ENCODE assay signal across 8 cellular contexts in the genomic region with DNA sequence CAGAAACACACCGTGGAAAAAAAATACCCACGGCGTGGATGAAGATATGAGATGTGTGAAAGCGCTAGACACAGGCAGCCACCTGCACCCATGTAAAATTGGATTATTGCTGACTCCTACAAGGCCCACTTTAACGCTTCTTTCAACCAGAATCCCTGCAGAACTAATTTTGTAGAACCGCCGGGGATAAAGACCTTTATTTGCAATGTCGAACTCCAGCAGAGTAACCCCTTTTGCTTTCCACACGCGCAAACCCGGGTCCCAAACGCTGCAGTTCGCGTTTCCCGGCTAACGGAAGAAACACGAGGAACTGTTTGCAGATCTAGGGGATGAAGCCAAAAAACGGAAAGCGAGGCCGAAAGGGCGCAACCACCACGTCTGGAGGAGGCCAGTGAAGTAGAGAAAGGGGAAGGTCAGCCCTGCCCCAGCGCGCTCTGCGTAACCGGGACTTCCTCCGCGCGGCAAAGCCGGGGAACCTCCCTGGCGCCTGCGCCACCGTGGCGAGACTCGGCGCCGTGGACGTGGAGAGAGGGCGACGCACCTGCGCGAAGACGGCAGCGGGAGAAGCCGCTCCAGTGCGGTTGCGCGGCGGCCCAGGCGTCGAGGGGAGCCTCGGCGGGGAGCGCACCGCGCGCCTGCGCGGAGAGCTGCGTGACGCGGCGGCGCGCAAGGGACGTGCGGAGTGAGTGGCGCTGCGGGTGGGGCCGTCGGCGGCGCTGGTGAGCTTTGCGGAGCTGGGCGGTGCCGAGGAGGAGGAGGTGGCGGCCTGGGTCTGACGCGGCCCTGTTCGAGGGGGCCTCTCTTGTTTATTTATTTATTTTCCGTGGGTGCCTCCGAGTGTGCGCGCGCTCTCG. TPM values are rescaled to one million over a fixed set of nuclear protein-coding genes. Genes with fewer than 3 reads are reported as not detected.
DNase-seq lines count a peak whose midpoint lies in the region; ATAC-seq and TF ChIP-seq lines count a peak whose summit lies in the region.

A gene (plus strand): TSS at position 729 of the 854 bp plus-strand sequence. CDS start 295 bp downstream, outside the sequence.

- ATAC-seq in GM21528 (IDR thresholded peaks at IDR 0.05; ENCODE audit: low FRiP score, unreplicated experiment) (peak; percentile 84), IMR-90 (ENCODE audit: low read depth) (peak; percentile 92)

- H2BK5ac ChIP-seq in IMR-90 (ENCODE audit: low read depth, low read length, poor library complexity, severe bottlenecking), result peak within 1 kb of the TSS; percentile 98

- no peaks in the 10 kb centered on the region for H3K27me3 ChIP-seq in IMR-90 (ENCODE audit: control insufficient read depth, insufficient read depth, low read length)

- peaks cover 52% of the 10 kb centered on the region for H3K79me2 ChIP-seq in OCI-LY7 (ENCODE audit: insufficient read depth, low read depth, low read length)

- peak; percentile 14; the same call in 1 of the 2 replicates for TF ChIP-seq RAD21 in IMR-90 (IDR thresholded peaks at IDR 0.05; ENCODE audit: low read length)

- peak within 1 kb of the TSS; percentile 54; the same call in 2 of the 3 replicates for H2BK15ac ChIP-seq in IMR-90 (ENCODE audit: low read depth, low read length)

- peaks cover under 1% of the 10 kb centered on the region; the same call in 1 of the 2 replicates for H3K9me1 ChIP-seq in IMR-90 (ENCODE audit: insufficient read depth, low read length)

- peaks cover 8% of the 10 kb centered on the region for H3K4me1 ChIP-seq in IMR-90 (ENCODE audit: control insufficient read depth, insufficient read depth, low read length)
- H3K4me1 ChIP-seq in OCI-LY7 (ENCODE audit: insufficient read depth, low read length, poor library complexity, severe bottlenecking), result peaks cover 30% of the 10 kb centered on the region

- H3K9me3 ChIP-seq in IMR-90 (ENCODE audit: control insufficient read depth, insufficient read depth, low read length), result no peaks in the 10 kb centered on the region
- no peaks in the 10 kb centered on the region for H3K9me3 ChIP-seq in OCI-LY7 (ENCODE audit: low read length)

- peak within 1 kb of the TSS; percentile 94 for H4K91ac ChIP-seq in IMR-90 (ENCODE audit: insufficient read depth, low read depth, low read length)

- peak within 1 kb of the TSS; percentile 93 for H3K4me2 ChIP-seq in IMR-90 (ENCODE audit: low read depth, low read length)
- peak within 1 kb of the TSS; percentile 94 for H3K4me2 ChIP-seq in OCI-LY7 (ENCODE audit: low read length)

- TF ChIP-seq CTCF in IMR-90 (conservative IDR thresholded peaks at IDR 0.05; ENCODE audit: low read depth, low read length) (peak; percentile 38), OCI-LY7 (conservative IDR thresholded peaks at IDR 0.05; ENCODE audit: low read length) (0 out of 2 replicates have a peak, but pooled peaks have one; percentile 37), epithelial cell of esophagus (IDR thresholded peaks at IDR 0.05; ENCODE audit: insufficient read depth, low read depth, low read length, missing control alignments) (peak; percentile 28)

- DNase-seq in DMS114 treated with DMSO at 0.1 percent for 48 hours (lab: John Stamatoyannopoulos, UW; ENCODE audit: unreplicated experiment), result peak; percentile 87
- DNase-seq in IMR-90, result peak; percentile 96
- peak; percentile 93 for DNase-seq in OCI-LY7 (ENCODE audit: low spot score)
- DNase-seq in activated T-cell treated with anti-CD3 and anti-CD28 coated beads for 24 hours (ENCODE audit: low read depth), result peak; percentile 94
- DNase-seq in epithelial cell of esophagus (ENCODE audit: low read depth), result peak; percentile 98
- peak; percentile 96 for DNase-seq in mucosa of gallbladder (ENCODE audit: low spot score)
- peak; percentile 83 to 88 for DNase-seq in stimulated activated CD8-positive, alpha-beta memory T cell treated with anti-CD3 and anti-CD28 coated beads, Interleukin-4, amount 100 ng/mL, for 4 hours (ENCODE audit: low read depth in 2 of 2, low spot score in 1 of 2)

- H2AK5ac ChIP-seq in IMR-90 (ENCODE audit: low read depth, low read length), result peak within 1 kb of the TSS; percentile 85

- H3K36me3 ChIP-seq in IMR-90 (ENCODE audit: control insufficient read depth, insufficient read depth, low read length), result peaks cover under 1% of the 10 kb centered on the region
- H3K36me3 ChIP-seq in OCI-LY7 (ENCODE audit: insufficient read depth, low read length), result peaks cover 17% of the 10 kb centered on the region

- peak within 1 kb of the TSS; percentile 100 for H3K9ac ChIP-seq in IMR-90 (ENCODE audit: low read depth, low read length)

- BruUV-seq in IMR-90 (replicated peaks; lab: Mats Ljungman, UMichigan), result no TSS peak
- no TSS peak for BruUV-seq in OCI-LY7 (replicated peaks; lab: Mats Ljungman, UMichigan)

- H4K20me1 ChIP-seq in IMR-90 (ENCODE audit: insufficient read depth, low read length), result peaks cover 22% of the 10 kb centered on the region
- peaks cover 20% of the 10 kb centered on the region for H4K20me1 ChIP-seq in OCI-LY7 (ENCODE audit: insufficient read depth, low read length)

- WGBS in IMR-90 (ENCODE audit: extremely low coverage in 2 of 2, insufficient read length in 1 of 2), 2 experiments, result 2% methylated on average over 40 of the region's 86 CpGs; no CpG with 5 or more reads in 1 of the 2 experiments

- peak within 1 kb of the TSS; percentile 98 for H3K18ac ChIP-seq in IMR-90 (ENCODE audit: low read depth, low read length)

- peaks cover 0 to 24% of the 10 kb centered on the region in 2 experiments; a peak in 2 of 4 replicates for H3K79me1 ChIP-seq in IMR-90 (ENCODE audit: low read depth in 1 of 2, low read length in 2 of 2)

- peak within 1 kb of the TSS; percentile 69 for H2BK120ac ChIP-seq in IMR-90 (ENCODE audit: low read depth, low read length)

- H3K27ac ChIP-seq in IMR-90 (ENCODE audit: insufficient read depth, low read length), result peak within 1 kb of the TSS; percentile 99
- peak within 1 kb of the TSS; percentile 86 for H3K27ac ChIP-seq in OCI-LY7 (ENCODE audit: low read depth, low read length, poor library complexity, severe bottlenecking)

- peak within 1 kb of the TSS; percentile 88 for H4K5ac ChIP-seq in IMR-90 (ENCODE audit: low read depth, low read length)

- peak within 1 kb of the TSS; percentile 92 for H3K56ac ChIP-seq in IMR-90 (ENCODE audit: extremely low read depth, insufficient read depth, low read length)

- peak within 1 kb of the TSS; percentile 93 for H3K4me3 ChIP-seq in IMR-90 (ENCODE audit: insufficient read depth, low read depth, low read length)
- peak within 1 kb of the TSS; percentile 91 for H3K4me3 ChIP-seq in OCI-LY7 (ENCODE audit: low read depth, low read length, poor library complexity, severe bottlenecking)
- peak within 1 kb of the TSS; percentile 89 for H3K4me3 ChIP-seq in epithelial cell of esophagus (ENCODE audit: low read length)

- H2AFZ ChIP-seq in IMR-90 (replicated peaks; ENCODE audit: low read length, poor library complexity) (peak within 1 kb of the TSS; percentile 95), OCI-LY7 (ENCODE audit: low read length) (peak within 1 kb of the TSS; percentile 72)

- dilution Hi-C loops in IMR-90 (cut with HindIII; ENCODE audit: low sequenced_read_pairs, unreplicated experiment), result no loop called here

- intact Hi-C loops in IMR-90 (cut with micrococcal nuclease), result loop anchor here (1.0 to 5.0 kb wide), 3 partner anchors 35 to 88 kb away; no protein-coding TSS in a partner anchor
- intact Hi-C loops in OCI-LY7 (cut with micrococcal nuclease; ENCODE audit: unreplicated experiment), result loop anchor here (5.0 to 10.0 kb wide), 3 partner anchors 146 to 857 kb away; a partner anchor contains a TSS

- peak within 1 kb of the TSS; percentile 98 for H3K4ac ChIP-seq in IMR-90 (ENCODE audit: low read depth, low read length)

- H2AK9ac ChIP-seq in IMR-90 (replicated peaks; ENCODE audit: low read depth, low read length, poor library complexity), result peak within 1 kb of the TSS; percentile 98

- in situ Hi-C loops in IMR-90 (cut with MboI; ENCODE audit: low sequenced_read_pairs), result loop anchor here (5.0 kb wide), 1 partner anchor 164 kb away; no protein-coding TSS in a partner anchor

- TF ChIP-seq POLR2A in IMR-90 (IDR thresholded peaks at IDR 0.05; ENCODE audit: low read depth, low read length), result peak; percentile 72; the same call in 1 of the 2 replicates

- H3K23ac ChIP-seq in IMR-90 (ENCODE audit: low read depth, low read length), result peak within 1 kb of the TSS; percentile 96

- CTCF ChIA-PET in IMR-90 (lab: Yijun Ruan, JAX) (interaction anchor here (1.0 to 1.4 kb wide), 5 partner anchors 56 to 184 kb away, joined by 3 to 5 read pairs (median 3); no protein-coding TSS in a partner anchor), OCI-LY7 (lab: Charles Lee; ENCODE audit: unreplicated experiment) (no interaction called here)

- H3K14ac ChIP-seq in IMR-90 (replicated peaks; ENCODE audit: low read depth, low read length), result peak within 1 kb of the TSS; percentile 99

- no peaks in the 10 kb centered on the region for H3K9me2 ChIP-seq in OCI-LY7 (ENCODE audit: insufficient read depth, low read length)

- H2BK20ac ChIP-seq in IMR-90 (ENCODE audit: low read depth, low read length), result peak within 1 kb of the TSS; percentile 51

- POLR2A ChIA-PET in IMR-90 (lab: Charles Lee; ENCODE audit: unreplicated experiment) (interaction anchor here (0.7 to 1.0 kb wide), 3 partner anchors 16 to 89 kb away, joined by 3 to 5 read pairs (median 4); no protein-coding TSS in a partner anchor), OCI-LY7 (lab: Charles Lee) (interaction anchor here (1.0 to 1.6 kb wide), 5 partner anchors 9 to 158 kb away, joined by 3 to 4 read pairs (median 4); no protein-coding TSS in a partner anchor)

- H4K8ac ChIP-seq in IMR-90 (ENCODE audit: low read depth in 2 of 2, low read length in 2 of 2), result peak within 1 kb of the TSS; percentile 91

TF ChIP-seq in IMR-90, 13 proteins besides CTCF, POLR2A, EP300 and RAD21:
- TF ChIP-seq MXI1 (IDR thresholded peaks at IDR 0.05; ENCODE audit: borderline replicate concordance, low read depth, low read length) (0 out of 2 replicates have a peak, but pooled peaks have one; percentile 15), MAZ (IDR thresholded peaks at IDR 0.05; ENCODE audit: borderline replicate concordance, low read depth, low read length) (peak; percentile 95; the same call in 1 of the 2 replicates), RFX5 (IDR thresholded peaks at IDR 0.05; ENCODE audit: low read depth, low read length) (no peak)
TF ChIP-seq in IMR-90: peak in this region for 2.

RNA-seq across cellular contexts. Expression of the gene that starts here (rescaled TPM):
- total RNA-seq in IMR-90 (2012; rRNA removed) (111 and 271 TPM in 2 replicates), OCI-LY7 (2022) (127 and 144 TPM in 2 replicates), mucosa of gallbladder (395 TPM)
- polyA plus RNA-seq in IMR-90 (2012; rRNA removed), result 20.4 and 37.7 TPM in 2 replicates
- polyA plus RNA-seq in IMR-90 (2012; cell fraction: cytosol; rRNA removed), result 9.2 and 10.0 TPM in 2 replicates
- polyA plus RNA-seq in IMR-90 (2012; cell fraction: nucleus; rRNA removed; ENCODE audit: low replicate concordance), result 4.0 and 16.3 TPM in 2 replicates
- total RNA-seq in OCI-LY7 (2014; rRNA removed; shearing (Covaris generic)), result 48.5 and 67.5 TPM in 2 replicates

Comparison
In these comparisons a context has a peak if more than half of its experiments do, and no peak if none do; other contexts are left out.
1. Peak in every context shown above with its lines: DNase-seq, ATAC-seq, H3K4me3 ChIP-seq and H3K27ac ChIP-seq.